ENCODE assay signal across 1 cellular context in the genomic region with DNA sequence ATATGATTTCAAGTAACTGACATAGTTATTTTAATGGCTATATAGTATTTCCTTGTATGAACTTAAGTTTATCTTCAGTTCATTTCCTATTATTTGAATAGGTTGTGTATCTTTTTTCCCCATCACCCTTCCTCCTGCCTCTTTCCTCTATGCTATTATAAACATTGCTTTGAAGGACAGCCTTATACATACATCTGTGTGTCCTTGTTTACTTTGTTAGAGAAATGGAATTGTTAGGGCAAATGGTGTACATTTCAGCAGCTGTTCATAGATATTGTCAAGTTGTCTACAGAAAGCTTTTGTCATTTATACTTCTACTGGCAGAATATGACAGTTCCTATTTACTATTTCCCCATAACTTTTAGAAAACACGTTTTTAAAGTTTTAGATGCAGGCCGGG.
TF ChIP-seq lines count a peak whose summit lies in the region.

No MANE protein-coding gene starts in this region.

TF ChIP-seq in HepG2, 621 proteins besides CTCF, POLR2A, EP300 and RAD21 (continued from another document):
- TF ChIP-seq, protein P1, sequence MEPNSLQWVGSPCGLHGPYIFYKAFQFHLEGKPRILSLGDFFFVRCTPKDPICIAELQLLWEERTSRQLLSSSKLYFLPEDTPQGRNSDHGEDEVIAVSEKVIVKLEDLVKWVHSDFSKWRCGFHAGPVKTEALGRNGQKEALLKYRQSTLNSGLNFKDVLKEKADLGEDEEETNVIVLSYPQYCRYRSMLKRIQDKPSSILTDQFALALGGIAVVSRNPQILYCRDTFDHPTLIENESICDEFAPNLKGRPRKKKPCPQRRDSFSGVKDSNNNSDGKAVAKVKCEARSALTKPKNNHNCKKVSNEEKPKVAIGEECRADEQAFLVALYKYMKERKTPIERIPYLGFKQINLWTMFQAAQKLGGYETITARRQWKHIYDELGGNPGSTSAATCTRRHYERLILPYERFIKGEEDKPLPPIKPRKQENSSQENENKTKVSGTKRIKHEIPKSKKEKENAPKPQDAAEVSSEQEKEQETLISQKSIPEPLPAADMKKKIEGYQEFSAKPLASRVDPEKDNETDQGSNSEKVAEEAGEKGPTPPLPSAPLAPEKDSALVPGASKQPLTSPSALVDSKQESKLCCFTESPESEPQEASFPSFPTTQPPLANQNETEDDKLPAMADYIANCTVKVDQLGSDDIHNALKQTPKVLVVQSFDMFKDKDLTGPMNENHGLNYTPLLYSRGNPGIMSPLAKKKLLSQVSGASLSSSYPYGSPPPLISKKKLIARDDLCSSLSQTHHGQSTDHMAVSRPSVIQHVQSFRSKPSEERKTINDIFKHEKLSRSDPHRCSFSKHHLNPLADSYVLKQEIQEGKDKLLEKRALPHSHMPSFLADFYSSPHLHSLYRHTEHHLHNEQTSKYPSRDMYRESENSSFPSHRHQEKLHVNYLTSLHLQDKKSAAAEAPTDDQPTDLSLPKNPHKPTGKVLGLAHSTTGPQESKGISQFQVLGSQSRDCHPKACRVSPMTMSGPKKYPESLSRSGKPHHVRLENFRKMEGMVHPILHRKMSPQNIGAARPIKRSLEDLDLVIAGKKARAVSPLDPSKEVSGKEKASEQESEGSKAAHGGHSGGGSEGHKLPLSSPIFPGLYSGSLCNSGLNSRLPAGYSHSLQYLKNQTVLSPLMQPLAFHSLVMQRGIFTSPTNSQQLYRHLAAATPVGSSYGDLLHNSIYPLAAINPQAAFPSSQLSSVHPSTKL (CRISPR knock-in tag; IDR thresholded peaks at IDR 0.05): 0 out of 2 replicates have a peak, but pooled peaks have one; percentile 14
- TF ChIP-seq FOXA3 (CRISPR knock-in tag; IDR thresholded peaks at IDR 0.05) (peak; percentile 60; the same call in 1 of the 2 replicates), SOX13 (IDR thresholded peaks at IDR 0.05) (no peak), SOX13 (CRISPR knock-in tag; conservative IDR thresholded peaks at IDR 0.05 in 1 of 2, IDR thresholded peaks at IDR 0.05 in 1 of 2) (peak in 1 of 2 experiments; percentile 64; a peak in 1 of 4 replicates)
TF ChIP-seq in HepG2: peak in this region for 7.
